In the genomic region with DNA sequence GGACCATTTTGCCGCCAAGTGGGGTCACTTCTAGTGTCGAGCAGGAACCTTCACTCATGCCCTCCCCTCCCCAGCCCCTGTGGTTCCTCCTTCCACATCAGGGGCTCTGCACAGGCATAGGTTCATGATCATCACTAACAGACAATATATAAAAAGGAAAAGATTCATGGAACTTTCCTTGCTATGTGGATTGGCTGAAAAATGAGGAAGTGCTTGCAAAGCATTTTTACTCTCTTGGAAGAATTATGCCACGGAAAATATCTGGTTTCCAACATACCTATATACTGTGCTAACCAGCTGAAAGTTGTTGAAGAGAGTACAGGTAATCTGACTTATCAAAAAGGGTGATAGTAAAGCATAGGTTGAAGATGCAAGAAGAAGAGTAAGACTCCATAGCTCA, we compare ENCODE assay signal across 16 cellular contexts. TPM values are rescaled to one million over a fixed set of nuclear protein-coding genes. Genes with fewer than 3 reads are reported as not detected.
DNase-seq lines count a peak whose midpoint lies in the region; ATAC-seq and TF ChIP-seq lines count a peak whose summit lies in the region.
"Had no signal": no experiment of that assay in that cellular context is flagged by ENCODE, and none has a peak within 500 bp of the region (broad histone marks: within the 10 kb centered on the region; RNA-seq: fewer than 3 reads in every experiment).

No MANE protein-coding gene starts in this region.

- peaks cover 6% of the 10 kb centered on the region for H3K4me1 Mint-ChIP-seq in central memory CD8-positive, alpha-beta T cell
- peaks cover 32% of the 10 kb centered on the region for H3K4me1 Mint-ChIP-seq in nephron

- H3K9me3 ChIP-seq in HUES48 (ENCODE audit: control insufficient read depth, insufficient read depth, low read length): no peaks in the 10 kb centered on the region
- H3K9me3 ChIP-seq: A549, pancreas, tibial nerve had no signal

- ATAC-seq in central memory CD8-positive, alpha-beta T cell (replicated peaks; ENCODE audit: extremely low read depth, poor library complexity, severe bottlenecking): no peak
- no peak for ATAC-seq in left colon

- no peak for TF ChIP-seq CTCF in nephron (IDR thresholded peaks at IDR 0.05; ENCODE audit: unreplicated experiment in 3 of 3)

- H3K4me3 ChIP-seq in HUES48 (ENCODE audit: low read depth, low read length): peak overlapping the region; percentile 60

- no peak overlapping the region for H3K9ac ChIP-seq in HUES48 (ENCODE audit: low read depth, low read length)

- peaks cover 26% of the 10 kb centered on the region for H3K27me3 ChIP-seq in HUES48 (ENCODE audit: control insufficient read depth, insufficient read depth, low read length)
- H3K27me3 ChIP-seq: pancreas had no signal

- H3K36me3 Mint-ChIP-seq in central memory CD8-positive, alpha-beta T cell (ENCODE audit: insufficient read depth): peaks cover 3% of the 10 kb centered on the region
- no peaks in the 10 kb centered on the region for H3K36me3 Mint-ChIP-seq in nephron (ENCODE audit: low read depth)

- H3K4me1 ChIP-seq in HUES48 (ENCODE audit: control insufficient read depth, insufficient read depth, low read length): peaks cover 59% of the 10 kb centered on the region

- H3K27ac Mint-ChIP-seq in central memory CD8-positive, alpha-beta T cell (ENCODE audit: low read depth): no peak overlapping the region
- no peak overlapping the region for H3K27ac Mint-ChIP-seq in nephron

- intact Hi-C loops in left colon (cut with DNase I, micrococcal nuclease): no loop called here

- H3K9me3 Mint-ChIP-seq in central memory CD8-positive, alpha-beta T cell: no peaks in the 10 kb centered on the region
- H3K9me3 Mint-ChIP-seq in nephron: no peaks in the 10 kb centered on the region

- no peaks in the 10 kb centered on the region for H3K36me3 ChIP-seq in HUES48 (ENCODE audit: control insufficient read depth, insufficient read depth, low read length)
- H3K36me3 ChIP-seq: pancreas, tibial nerve had no signal

- DNase-seq in SHP77 treated with DMSO at 0.1 percent for 48 hours (lab: John Stamatoyannopoulos, UW) (peak; percentile 14), SHP77 (lab: John Stamatoyannopoulos, UW) (no peak), GM03348 (ENCODE audit: low spot score) (no peak), epidermal melanocyte (ENCODE audit: insufficient read length, low spot score) (no peak), left colon (no peak)
- DNase-seq in central memory CD8-positive, alpha-beta T cell (ENCODE audit: low spot score in 2 of 2): no peak
- DNase-seq: activated CD4-positive, CD25-positive, alpha-beta regulatory T cell treated with anti-CD3 and anti-CD28 coated beads, Interleukin-2, amount 50 U/mL, for 72 hours; EL; erythroblast; MM.1S; pancreas; stimulated activated CD4-positive, alpha-beta T cell treated with anti-CD3 and anti-CD28 coated beads, Interleukin-4, amount 100 ng/mL, for 24 hours had no signal

- H3K4me3 Mint-ChIP-seq in central memory CD8-positive, alpha-beta T cell: peak overlapping the region; percentile 72
- peak overlapping the region; percentile 77 to 86 (median 85) for H3K4me3 Mint-ChIP-seq in nephron

- peaks cover 47% of the 10 kb centered on the region for H3K27me3 Mint-ChIP-seq in central memory CD8-positive, alpha-beta T cell
- H3K27me3 Mint-ChIP-seq in nephron (ENCODE audit: low read depth): peaks cover 47% of the 10 kb centered on the region

- peak overlapping the region; percentile 95 for H3K27ac ChIP-seq in HUES48 (ENCODE audit: low read depth, low read length)
- H3K27ac ChIP-seq: A549, pancreas, tibial nerve had no signal

RNA-seq across cellular contexts. Expression of a gene that starts 1.3 kb away (rescaled TPM):
- total RNA-seq in left colon: 1 to 10 TPM; 2.0 to 3.0 TPM
